1 cellular context compared by ENCODE assay signal in the genomic region with DNA sequence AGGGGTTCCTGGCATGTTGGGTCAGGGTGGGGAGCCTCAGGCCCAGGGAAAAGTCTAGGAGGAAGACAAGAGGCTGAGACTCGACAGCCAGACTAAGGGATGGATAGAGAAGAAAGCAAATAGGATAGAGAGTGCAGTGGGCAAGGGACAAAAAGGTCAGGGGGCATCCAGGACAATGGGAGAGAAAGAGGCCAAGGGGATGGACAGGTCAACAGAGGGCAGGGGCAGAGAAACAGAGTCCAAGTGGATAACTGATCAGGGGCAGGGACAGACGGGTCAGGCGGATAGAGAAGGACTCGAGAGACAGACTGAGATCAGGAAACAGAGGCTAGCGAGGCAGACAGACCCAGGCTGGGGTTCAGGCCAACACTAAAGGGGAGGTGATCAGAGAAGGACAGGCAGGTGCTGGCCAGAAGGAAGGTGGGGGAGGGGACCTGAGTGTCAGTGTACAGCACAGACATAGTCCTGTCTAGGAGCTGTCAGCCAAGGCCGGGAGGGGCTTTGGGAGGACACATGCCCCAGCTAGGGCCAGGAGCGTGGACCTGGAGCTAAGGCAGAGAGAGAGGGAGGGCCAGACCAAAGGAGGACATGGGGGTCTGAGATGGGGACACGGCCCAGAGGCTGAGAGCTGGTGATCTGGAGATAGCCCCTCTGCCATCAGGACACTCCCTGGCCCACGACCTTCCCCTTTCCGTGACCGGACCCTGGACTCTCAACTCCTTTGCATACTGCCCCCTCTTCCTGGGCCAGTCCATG.
TF ChIP-seq lines count a peak whose summit lies in the region.

No MANE protein-coding gene starts in this region.

TF ChIP-seq in H1, 55 proteins besides CTCF, POLR2A, EP300 and RAD21 (continued from another document):
- TF ChIP-seq, protein P1, sequence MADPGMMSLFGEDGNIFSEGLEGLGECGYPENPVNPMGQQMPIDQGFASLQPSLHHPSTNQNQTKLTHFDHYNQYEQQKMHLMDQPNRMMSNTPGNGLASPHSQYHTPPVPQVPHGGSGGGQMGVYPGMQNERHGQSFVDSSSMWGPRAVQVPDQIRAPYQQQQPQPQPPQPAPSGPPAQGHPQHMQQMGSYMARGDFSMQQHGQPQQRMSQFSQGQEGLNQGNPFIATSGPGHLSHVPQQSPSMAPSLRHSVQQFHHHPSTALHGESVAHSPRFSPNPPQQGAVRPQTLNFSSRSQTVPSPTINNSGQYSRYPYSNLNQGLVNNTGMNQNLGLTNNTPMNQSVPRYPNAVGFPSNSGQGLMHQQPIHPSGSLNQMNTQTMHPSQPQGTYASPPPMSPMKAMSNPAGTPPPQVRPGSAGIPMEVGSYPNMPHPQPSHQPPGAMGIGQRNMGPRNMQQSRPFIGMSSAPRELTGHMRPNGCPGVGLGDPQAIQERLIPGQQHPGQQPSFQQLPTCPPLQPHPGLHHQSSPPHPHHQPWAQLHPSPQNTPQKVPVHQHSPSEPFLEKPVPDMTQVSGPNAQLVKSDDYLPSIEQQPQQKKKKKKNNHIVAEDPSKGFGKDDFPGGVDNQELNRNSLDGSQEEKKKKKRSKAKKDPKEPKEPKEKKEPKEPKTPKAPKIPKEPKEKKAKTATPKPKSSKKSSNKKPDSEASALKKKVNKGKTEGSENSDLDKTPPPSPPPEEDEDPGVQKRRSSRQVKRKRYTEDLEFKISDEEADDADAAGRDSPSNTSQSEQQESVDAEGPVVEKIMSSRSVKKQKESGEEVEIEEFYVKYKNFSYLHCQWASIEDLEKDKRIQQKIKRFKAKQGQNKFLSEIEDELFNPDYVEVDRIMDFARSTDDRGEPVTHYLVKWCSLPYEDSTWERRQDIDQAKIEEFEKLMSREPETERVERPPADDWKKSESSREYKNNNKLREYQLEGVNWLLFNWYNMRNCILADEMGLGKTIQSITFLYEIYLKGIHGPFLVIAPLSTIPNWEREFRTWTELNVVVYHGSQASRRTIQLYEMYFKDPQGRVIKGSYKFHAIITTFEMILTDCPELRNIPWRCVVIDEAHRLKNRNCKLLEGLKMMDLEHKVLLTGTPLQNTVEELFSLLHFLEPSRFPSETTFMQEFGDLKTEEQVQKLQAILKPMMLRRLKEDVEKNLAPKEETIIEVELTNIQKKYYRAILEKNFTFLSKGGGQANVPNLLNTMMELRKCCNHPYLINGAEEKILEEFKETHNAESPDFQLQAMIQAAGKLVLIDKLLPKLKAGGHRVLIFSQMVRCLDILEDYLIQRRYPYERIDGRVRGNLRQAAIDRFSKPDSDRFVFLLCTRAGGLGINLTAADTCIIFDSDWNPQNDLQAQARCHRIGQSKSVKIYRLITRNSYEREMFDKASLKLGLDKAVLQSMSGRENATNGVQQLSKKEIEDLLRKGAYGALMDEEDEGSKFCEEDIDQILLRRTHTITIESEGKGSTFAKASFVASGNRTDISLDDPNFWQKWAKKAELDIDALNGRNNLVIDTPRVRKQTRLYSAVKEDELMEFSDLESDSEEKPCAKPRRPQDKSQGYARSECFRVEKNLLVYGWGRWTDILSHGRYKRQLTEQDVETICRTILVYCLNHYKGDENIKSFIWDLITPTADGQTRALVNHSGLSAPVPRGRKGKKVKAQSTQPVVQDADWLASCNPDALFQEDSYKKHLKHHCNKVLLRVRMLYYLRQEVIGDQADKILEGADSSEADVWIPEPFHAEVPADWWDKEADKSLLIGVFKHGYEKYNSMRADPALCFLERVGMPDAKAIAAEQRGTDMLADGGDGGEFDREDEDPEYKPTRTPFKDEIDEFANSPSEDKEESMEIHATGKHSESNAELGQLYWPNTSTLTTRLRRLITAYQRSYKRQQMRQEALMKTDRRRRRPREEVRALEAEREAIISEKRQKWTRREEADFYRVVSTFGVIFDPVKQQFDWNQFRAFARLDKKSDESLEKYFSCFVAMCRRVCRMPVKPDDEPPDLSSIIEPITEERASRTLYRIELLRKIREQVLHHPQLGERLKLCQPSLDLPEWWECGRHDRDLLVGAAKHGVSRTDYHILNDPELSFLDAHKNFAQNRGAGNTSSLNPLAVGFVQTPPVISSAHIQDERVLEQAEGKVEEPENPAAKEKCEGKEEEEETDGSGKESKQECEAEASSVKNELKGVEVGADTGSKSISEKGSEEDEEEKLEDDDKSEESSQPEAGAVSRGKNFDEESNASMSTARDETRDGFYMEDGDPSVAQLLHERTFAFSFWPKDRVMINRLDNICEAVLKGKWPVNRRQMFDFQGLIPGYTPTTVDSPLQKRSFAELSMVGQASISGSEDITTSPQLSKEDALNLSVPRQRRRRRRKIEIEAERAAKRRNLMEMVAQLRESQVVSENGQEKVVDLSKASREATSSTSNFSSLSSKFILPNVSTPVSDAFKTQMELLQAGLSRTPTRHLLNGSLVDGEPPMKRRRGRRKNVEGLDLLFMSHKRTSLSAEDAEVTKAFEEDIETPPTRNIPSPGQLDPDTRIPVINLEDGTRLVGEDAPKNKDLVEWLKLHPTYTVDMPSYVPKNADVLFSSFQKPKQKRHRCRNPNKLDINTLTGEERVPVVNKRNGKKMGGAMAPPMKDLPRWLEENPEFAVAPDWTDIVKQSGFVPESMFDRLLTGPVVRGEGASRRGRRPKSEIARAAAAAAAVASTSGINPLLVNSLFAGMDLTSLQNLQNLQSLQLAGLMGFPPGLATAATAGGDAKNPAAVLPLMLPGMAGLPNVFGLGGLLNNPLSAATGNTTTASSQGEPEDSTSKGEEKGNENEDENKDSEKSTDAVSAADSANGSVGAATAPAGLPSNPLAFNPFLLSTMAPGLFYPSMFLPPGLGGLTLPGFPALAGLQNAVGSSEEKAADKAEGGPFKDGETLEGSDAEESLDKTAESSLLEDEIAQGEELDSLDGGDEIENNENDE (IDR thresholded peaks at IDR 0.05; ENCODE audit: insufficient replicate concordance, low read length): no peak
- TF ChIP-seq NRF1 (IDR thresholded peaks at IDR 0.05; ENCODE audit: low read depth, low read length) (no peak), CBX5 (IDR thresholded peaks at IDR 0.05; ENCODE audit: low read depth, low read length) (no peak), SIRT6 (IDR thresholded peaks at IDR 0.05; ENCODE audit: low read length) (no peak)
